Comparison of ENCODE assay signal across 1 cellular context in the genomic region with DNA sequence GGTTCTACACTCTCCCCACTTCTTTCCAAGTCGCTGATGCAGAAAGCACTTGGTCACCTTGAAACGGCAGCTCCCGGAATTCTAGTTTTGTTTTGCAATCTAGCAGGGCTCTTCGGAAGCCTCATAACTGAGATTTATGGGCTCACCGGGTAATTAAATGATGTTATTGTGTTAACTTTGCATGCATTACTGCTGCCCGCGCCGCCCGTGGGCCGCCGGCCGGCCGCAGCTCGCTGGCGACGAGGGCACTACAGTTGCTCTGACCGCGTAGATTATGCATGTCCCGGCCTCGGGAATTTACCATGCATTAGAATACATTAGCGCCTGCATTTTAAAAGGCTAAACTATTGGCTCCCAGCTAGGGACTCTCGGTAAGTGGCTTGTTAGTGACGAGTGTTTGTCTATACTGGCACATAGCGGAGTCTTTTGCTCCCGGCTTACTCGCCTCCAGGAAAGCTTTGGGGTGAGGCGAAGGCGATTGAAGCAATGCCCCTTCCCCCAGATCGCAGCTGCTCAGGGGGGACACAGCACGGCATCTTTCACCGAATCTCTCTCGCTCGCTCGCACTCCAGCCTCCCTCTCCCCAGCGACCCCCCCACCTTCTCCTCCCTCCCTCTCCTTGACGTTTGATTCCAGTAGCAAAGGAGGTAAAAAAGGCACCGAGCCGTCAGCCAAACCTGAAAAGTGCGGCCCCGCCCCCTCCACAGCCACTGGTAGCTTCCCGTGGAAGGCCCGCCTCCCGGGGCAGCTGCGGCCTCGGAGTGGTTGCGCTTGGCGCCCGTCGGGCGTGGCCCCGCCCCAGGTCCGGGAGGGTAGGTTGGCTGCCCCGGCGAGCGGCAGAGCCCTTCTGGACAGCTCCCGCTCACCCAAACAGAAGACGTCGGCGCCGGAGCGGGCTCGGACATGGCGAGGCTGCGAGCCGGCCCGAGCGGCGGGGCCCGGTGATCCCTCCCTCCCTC.
TF ChIP-seq lines count a peak whose summit lies in the region.

A gene (plus strand): TSS at position 839 of the 959 bp plus-strand sequence. CDS start 343 bp downstream, outside the sequence.

TF ChIP-seq in HEK293, 187 proteins besides CTCF, POLR2A, EP300 and RAD21 (continued from another document and continues in another):
- TF ChIP-seq ZNF658 (tag by site-specific recombination; IDR thresholded peaks at IDR 0.05) (no peak), TCF7L2 (IDR thresholded peaks at IDR 0.05; ENCODE audit: borderline replicate concordance, low read depth, low read length) (no peak), YY1 (tag by site-specific recombination; IDR thresholded peaks at IDR 0.05) (no peak), ZNF416 (tag by site-specific recombination; IDR thresholded peaks at IDR 0.05) (no peak), ZNF585B (tag by site-specific recombination; IDR thresholded peaks at IDR 0.05) (no peak), GLI4 (tag by site-specific recombination; IDR thresholded peaks at IDR 0.05) (no peak), ZBTB17 (tag by site-specific recombination; IDR thresholded peaks at IDR 0.05) (peak; percentile 39), ZBTB48 (tag by site-specific recombination; IDR thresholded peaks at IDR 0.05) (peak; percentile 96), ZNF549 (tag by site-specific recombination; IDR thresholded peaks at IDR 0.05) (no peak), ZNF292 (tag by site-specific recombination; IDR thresholded peaks at IDR 0.05; ENCODE audit: borderline replicate concordance, low read depth) (no peak), ZNF248 (tag by site-specific recombination; IDR thresholded peaks at IDR 0.05) (no peak), ZNF473 (tag by site-specific recombination; IDR thresholded peaks at IDR 0.05) (no peak), ZFHX2 (tag by site-specific recombination; conservative IDR thresholded peaks at IDR 0.05) (no peak), ZNF24 (tag by site-specific recombination; IDR thresholded peaks at IDR 0.05) (no peak), ZNF404 (tag by site-specific recombination; IDR thresholded peaks at IDR 0.05) (no peak), ZNF174 (tag by site-specific recombination; IDR thresholded peaks at IDR 0.05) (no peak), ZNF324 (tag by site-specific recombination; IDR thresholded peaks at IDR 0.05) (no peak), ZNF529 (tag by site-specific recombination; IDR thresholded peaks at IDR 0.05; ENCODE audit: insufficient replicate concordance) (no peak), ZFP3 (tag by site-specific recombination; IDR thresholded peaks at IDR 0.05; ENCODE audit: low read depth) (no peak), ZNF214 (tag by site-specific recombination; IDR thresholded peaks at IDR 0.05; ENCODE audit: borderline replicate concordance) (no peak), KLF16 (tag by site-specific recombination; IDR thresholded peaks at IDR 0.05) (0 out of 2 replicates have a peak, but pooled peaks have one; percentile 3), KLF9 (tag by site-specific recombination; IDR thresholded peaks at IDR 0.05; ENCODE audit: low read depth) (peak; percentile 64; the same call in 1 of the 2 replicates), ZNF114 (tag by site-specific recombination; IDR thresholded peaks at IDR 0.05) (no peak), SP3 (tag by site-specific recombination; IDR thresholded peaks at IDR 0.05) (peak; percentile 89), ZNF202 (tag by site-specific recombination; IDR thresholded peaks at IDR 0.05; ENCODE audit: borderline replicate concordance) (no peak), GFI1B (tag by site-specific recombination; IDR thresholded peaks at IDR 0.05) (no peak), GLIS2 (tag by site-specific recombination; IDR thresholded peaks at IDR 0.05) (peak; percentile 60; the same call in 1 of the 2 replicates), ZNF239 (tag by site-specific recombination; IDR thresholded peaks at IDR 0.05) (no peak), REPIN1 (tag by site-specific recombination; IDR thresholded peaks at IDR 0.05; ENCODE audit: low read depth) (no peak), ZNF184 (tag by site-specific recombination; IDR thresholded peaks at IDR 0.05) (no peak), ZNF169 (tag by site-specific recombination; IDR thresholded peaks at IDR 0.05) (no peak), ZXDB (tag by site-specific recombination; IDR thresholded peaks at IDR 0.05) (peak; percentile 13; the same call in 1 of the 2 replicates), SCRT1 (tag by site-specific recombination; IDR thresholded peaks at IDR 0.05; ENCODE audit: borderline replicate concordance) (no peak)
- TF ChIP-seq, protein P1, sequence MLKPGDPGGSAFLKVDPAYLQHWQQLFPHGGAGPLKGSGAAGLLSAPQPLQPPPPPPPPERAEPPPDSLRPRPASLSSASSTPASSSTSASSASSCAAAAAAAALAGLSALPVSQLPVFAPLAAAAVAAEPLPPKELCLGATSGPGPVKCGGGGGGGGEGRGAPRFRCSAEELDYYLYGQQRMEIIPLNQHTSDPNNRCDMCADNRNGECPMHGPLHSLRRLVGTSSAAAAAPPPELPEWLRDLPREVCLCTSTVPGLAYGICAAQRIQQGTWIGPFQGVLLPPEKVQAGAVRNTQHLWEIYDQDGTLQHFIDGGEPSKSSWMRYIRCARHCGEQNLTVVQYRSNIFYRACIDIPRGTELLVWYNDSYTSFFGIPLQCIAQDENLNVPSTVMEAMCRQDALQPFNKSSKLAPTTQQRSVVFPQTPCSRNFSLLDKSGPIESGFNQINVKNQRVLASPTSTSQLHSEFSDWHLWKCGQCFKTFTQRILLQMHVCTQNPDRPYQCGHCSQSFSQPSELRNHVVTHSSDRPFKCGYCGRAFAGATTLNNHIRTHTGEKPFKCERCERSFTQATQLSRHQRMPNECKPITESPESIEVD (tag by site-specific recombination; IDR thresholded peaks at IDR 0.05), result no peak
- TF ChIP-seq, protein P2, sequence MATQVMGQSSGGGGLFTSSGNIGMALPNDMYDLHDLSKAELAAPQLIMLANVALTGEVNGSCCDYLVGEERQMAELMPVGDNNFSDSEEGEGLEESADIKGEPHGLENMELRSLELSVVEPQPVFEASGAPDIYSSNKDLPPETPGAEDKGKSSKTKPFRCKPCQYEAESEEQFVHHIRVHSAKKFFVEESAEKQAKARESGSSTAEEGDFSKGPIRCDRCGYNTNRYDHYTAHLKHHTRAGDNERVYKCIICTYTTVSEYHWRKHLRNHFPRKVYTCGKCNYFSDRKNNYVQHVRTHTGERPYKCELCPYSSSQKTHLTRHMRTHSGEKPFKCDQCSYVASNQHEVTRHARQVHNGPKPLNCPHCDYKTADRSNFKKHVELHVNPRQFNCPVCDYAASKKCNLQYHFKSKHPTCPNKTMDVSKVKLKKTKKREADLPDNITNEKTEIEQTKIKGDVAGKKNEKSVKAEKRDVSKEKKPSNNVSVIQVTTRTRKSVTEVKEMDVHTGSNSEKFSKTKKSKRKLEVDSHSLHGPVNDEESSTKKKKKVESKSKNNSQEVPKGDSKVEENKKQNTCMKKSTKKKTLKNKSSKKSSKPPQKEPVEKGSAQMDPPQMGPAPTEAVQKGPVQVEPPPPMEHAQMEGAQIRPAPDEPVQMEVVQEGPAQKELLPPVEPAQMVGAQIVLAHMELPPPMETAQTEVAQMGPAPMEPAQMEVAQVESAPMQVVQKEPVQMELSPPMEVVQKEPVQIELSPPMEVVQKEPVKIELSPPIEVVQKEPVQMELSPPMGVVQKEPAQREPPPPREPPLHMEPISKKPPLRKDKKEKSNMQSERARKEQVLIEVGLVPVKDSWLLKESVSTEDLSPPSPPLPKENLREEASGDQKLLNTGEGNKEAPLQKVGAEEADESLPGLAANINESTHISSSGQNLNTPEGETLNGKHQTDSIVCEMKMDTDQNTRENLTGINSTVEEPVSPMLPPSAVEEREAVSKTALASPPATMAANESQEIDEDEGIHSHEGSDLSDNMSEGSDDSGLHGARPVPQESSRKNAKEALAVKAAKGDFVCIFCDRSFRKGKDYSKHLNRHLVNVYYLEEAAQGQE (tag by site-specific recombination; IDR thresholded peaks at IDR 0.05), result peak; percentile 87
- TF ChIP-seq, protein P3, sequence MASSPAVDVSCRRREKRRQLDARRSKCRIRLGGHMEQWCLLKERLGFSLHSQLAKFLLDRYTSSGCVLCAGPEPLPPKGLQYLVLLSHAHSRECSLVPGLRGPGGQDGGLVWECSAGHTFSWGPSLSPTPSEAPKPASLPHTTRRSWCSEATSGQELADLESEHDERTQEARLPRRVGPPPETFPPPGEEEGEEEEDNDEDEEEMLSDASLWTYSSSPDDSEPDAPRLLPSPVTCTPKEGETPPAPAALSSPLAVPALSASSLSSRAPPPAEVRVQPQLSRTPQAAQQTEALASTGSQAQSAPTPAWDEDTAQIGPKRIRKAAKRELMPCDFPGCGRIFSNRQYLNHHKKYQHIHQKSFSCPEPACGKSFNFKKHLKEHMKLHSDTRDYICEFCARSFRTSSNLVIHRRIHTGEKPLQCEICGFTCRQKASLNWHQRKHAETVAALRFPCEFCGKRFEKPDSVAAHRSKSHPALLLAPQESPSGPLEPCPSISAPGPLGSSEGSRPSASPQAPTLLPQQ (tag by site-specific recombination; IDR thresholded peaks at IDR 0.05), result no peak
- TF ChIP-seq, protein P4, sequence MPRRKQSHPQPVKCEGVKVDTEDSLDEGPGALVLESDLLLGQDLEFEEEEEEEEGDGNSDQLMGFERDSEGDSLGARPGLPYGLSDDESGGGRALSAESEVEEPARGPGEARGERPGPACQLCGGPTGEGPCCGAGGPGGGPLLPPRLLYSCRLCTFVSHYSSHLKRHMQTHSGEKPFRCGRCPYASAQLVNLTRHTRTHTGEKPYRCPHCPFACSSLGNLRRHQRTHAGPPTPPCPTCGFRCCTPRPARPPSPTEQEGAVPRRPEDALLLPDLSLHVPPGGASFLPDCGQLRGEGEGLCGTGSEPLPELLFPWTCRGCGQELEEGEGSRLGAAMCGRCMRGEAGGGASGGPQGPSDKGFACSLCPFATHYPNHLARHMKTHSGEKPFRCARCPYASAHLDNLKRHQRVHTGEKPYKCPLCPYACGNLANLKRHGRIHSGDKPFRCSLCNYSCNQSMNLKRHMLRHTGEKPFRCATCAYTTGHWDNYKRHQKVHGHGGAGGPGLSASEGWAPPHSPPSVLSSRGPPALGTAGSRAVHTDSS (tag by site-specific recombination; IDR thresholded peaks at IDR 0.05), result no peak
- TF ChIP-seq, protein P5, sequence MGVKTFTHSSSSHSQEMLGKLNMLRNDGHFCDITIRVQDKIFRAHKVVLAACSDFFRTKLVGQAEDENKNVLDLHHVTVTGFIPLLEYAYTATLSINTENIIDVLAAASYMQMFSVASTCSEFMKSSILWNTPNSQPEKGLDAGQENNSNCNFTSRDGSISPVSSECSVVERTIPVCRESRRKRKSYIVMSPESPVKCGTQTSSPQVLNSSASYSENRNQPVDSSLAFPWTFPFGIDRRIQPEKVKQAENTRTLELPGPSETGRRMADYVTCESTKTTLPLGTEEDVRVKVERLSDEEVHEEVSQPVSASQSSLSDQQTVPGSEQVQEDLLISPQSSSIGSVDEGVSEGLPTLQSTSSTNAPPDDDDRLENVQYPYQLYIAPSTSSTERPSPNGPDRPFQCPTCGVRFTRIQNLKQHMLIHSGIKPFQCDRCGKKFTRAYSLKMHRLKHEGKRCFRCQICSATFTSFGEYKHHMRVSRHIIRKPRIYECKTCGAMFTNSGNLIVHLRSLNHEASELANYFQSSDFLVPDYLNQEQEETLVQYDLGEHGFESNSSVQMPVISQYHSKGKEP (tag by site-specific recombination; IDR thresholded peaks at IDR 0.05), result peak; percentile 56; the same call in 1 of the 2 replicates
- TF ChIP-seq, protein P6, sequence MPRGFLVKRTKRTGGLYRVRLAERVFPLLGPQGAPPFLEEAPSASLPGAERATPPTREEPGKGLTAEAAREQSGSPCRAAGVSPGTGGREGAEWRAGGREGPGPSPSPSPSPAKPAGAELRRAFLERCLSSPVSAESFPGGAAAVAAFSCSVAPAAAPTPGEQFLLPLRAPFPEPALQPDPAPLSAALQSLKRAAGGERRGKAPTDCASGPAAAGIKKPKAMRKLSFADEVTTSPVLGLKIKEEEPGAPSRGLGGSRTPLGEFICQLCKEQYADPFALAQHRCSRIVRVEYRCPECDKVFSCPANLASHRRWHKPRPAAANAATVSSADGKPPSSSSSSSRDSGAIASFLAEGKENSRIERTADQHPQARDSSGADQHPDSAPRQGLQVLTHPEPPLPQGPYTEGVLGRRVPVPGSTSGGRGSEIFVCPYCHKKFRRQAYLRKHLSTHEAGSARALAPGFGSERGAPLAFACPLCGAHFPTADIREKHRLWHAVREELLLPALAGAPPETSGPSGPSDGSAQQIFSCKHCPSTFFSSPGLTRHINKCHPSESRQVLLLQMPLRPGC (tag by site-specific recombination; IDR thresholded peaks at IDR 0.05), result no peak
- TF ChIP-seq, protein P7, sequence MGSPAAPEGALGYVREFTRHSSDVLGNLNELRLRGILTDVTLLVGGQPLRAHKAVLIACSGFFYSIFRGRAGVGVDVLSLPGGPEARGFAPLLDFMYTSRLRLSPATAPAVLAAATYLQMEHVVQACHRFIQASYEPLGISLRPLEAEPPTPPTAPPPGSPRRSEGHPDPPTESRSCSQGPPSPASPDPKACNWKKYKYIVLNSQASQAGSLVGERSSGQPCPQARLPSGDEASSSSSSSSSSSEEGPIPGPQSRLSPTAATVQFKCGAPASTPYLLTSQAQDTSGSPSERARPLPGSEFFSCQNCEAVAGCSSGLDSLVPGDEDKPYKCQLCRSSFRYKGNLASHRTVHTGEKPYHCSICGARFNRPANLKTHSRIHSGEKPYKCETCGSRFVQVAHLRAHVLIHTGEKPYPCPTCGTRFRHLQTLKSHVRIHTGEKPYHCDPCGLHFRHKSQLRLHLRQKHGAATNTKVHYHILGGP (tag by site-specific recombination; IDR thresholded peaks at IDR 0.05), result no peak
- TF ChIP-seq, protein P8, sequence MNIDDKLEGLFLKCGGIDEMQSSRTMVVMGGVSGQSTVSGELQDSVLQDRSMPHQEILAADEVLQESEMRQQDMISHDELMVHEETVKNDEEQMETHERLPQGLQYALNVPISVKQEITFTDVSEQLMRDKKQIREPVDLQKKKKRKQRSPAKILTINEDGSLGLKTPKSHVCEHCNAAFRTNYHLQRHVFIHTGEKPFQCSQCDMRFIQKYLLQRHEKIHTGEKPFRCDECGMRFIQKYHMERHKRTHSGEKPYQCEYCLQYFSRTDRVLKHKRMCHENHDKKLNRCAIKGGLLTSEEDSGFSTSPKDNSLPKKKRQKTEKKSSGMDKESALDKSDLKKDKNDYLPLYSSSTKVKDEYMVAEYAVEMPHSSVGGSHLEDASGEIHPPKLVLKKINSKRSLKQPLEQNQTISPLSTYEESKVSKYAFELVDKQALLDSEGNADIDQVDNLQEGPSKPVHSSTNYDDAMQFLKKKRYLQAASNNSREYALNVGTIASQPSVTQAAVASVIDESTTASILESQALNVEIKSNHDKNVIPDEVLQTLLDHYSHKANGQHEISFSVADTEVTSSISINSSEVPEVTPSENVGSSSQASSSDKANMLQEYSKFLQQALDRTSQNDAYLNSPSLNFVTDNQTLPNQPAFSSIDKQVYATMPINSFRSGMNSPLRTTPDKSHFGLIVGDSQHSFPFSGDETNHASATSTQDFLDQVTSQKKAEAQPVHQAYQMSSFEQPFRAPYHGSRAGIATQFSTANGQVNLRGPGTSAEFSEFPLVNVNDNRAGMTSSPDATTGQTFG (tag by site-specific recombination; IDR thresholded peaks at IDR 0.05; ENCODE audit: borderline replicate concordance), result no peak
